ENCODE assay signal across 11 cellular contexts in the genomic region with DNA sequence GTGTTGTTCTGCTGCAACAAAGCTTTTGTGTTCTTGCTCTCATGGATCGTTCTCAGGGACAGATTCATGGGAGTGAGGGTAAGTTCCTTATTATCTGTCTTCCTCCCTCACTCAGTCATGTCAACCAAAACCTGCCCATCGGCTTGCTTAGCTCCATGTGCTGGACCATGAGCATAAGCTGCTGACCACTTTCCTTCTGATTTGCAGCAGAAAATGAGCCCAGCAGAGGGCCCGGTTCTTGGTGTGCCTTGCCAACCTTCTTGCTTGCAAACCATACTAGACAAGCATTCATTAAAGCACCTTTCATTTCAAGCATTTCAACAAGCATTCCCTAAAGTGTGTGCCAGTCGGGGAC.
DNase-seq lines count a peak whose midpoint lies in the region; ATAC-seq, FAIRE-seq and TF ChIP-seq lines count a peak whose summit lies in the region.
"Had no signal": no experiment of that assay in that cellular context is flagged by ENCODE, and none has a peak within 500 bp of the region (broad histone marks: within the 10 kb centered on the region; RNA-seq: fewer than 3 reads in every experiment).

No MANE protein-coding gene starts in this region.

- no peaks in the 10 kb centered on the region for H3K9me2 ChIP-seq in Loucy (replicated peaks; ENCODE audit: low read depth, low read length)
- H3K9me2 ChIP-seq: SK-N-SH had no signal

- CTCF ChIA-PET in K562 (lab: Yijun Ruan, JAX; ENCODE audit: low intra/inter-chr PET ratio) = interaction anchor here (0.6 to 2.2 kb wide), 4 partner anchors 154 to 1005 kb away, joined by 3 to 18 read pairs (median 9); no protein-coding TSS in a partner anchor

- no TSS peak for BruUV-seq in K562 (replicated peaks; lab: Mats Ljungman, UMichigan)

- no peak for FAIRE-seq in K562 (lab: Jason Lieb, UNC)
- FAIRE-seq: islet of Langerhans, RCC 7860 had no signal

- H4K20me1 ChIP-seq in Loucy (ENCODE audit: insufficient read depth, low read length, poor library complexity, severe bottlenecking) (no peaks in the 10 kb centered on the region), K562 (replicated peaks; ENCODE audit: control insufficient read depth, insufficient read depth, low read length) (peaks cover 3% of the 10 kb centered on the region; the same call in 1 of the 2 replicates)

- no peak overlapping the region for H3K4me3 ChIP-seq in Loucy (ENCODE audit: low read length, poor library complexity, severe bottlenecking)
- H3K4me3 ChIP-seq in K562 = no peak overlapping the region
- peak overlapping the region; percentile 56 for H3K4me3 ChIP-seq in thoracic aorta
- H3K4me3 ChIP-seq in MG63 = no peak overlapping the region

- H3K27ac ChIP-seq in K562 (ENCODE audit: extremely low read depth, low read depth, low read length) (no peak overlapping the region), thoracic aorta (peak overlapping the region; percentile 58 to 62)

- no peaks in the 10 kb centered on the region for H3F3A ChIP-seq in Loucy (ENCODE audit: low read depth)

- no peaks in the 10 kb centered on the region for H3K9me1 ChIP-seq in K562 (ENCODE audit: control insufficient read depth, insufficient read depth, low read length)

- TF ChIP-seq CTCF in Loucy (conservative IDR thresholded peaks at IDR 0.05; ENCODE audit: low read length) (no peak), K562 (IDR thresholded peaks at IDR 0.05 in 2 of 3, conservative IDR thresholded peaks at IDR 0.05 in 1 of 3; ENCODE audit: insufficient read depth in 2 of 3, low read depth in 1 of 3, low read length in 3 of 3) (no peak), thoracic aorta (IDR thresholded peaks at IDR 0.05) (no peak)

- H3K9ac ChIP-seq in Loucy (ENCODE audit: low read depth, low read length, poor library complexity, severe bottlenecking) = no peak overlapping the region
- H3K9ac ChIP-seq in K562 (ENCODE audit: insufficient read depth in 1 of 2, low read depth in 2 of 2, low read length in 2 of 2) = peak overlapping the region in 1 of 2 experiments; percentile 41; a peak in 1 of 4 replicates
- H3K9ac ChIP-seq: SK-N-SH had no signal

- TF ChIP-seq RAD21 in K562 (CRISPR knock-in tag; conservative IDR thresholded peaks at IDR 0.05 in 1 of 2, IDR thresholded peaks at IDR 0.05 in 1 of 2) = no peak

- ATAC-seq in K562 (peak; percentile 8; the same call in 2 of the 3 replicates), thoracic aorta (ENCODE audit: insufficient number of reproducible peaks, low FRiP score, low read depth) (no peak)

- H3K4me2 ChIP-seq in Loucy (ENCODE audit: low read depth, low read length, poor library complexity, severe bottlenecking) = no peak overlapping the region
- H3K4me2 ChIP-seq in K562 (ENCODE audit: insufficient read depth, low read length) = peak overlapping the region; percentile 42
- H3K4me2 ChIP-seq: SK-N-SH had no signal

- TF ChIP-seq EP300 in K562 (IDR thresholded peaks at IDR 0.05; ENCODE audit: low read length) = no peak

- in situ Hi-C loops in G401 (cut with HindIII; ENCODE audit: low sequenced_read_pairs) = no loop called here
- in situ Hi-C loops in K562 (cut with MboI) = no loop called here

- POLR2A ChIA-PET in K562 (lab: Yijun Ruan, JAX) = interaction anchor here (0.5 to 1.2 kb wide), 3 partner anchors 14 to 750 kb away, joined by 3 to 5 read pairs (median 3); no protein-coding TSS in a partner anchor

- intact Hi-C loops in K562 (cut with micrococcal nuclease) = loop anchor here (10.0 kb wide), 1 partner anchor 1004 kb away; no protein-coding TSS in a partner anchor

- peaks cover 15% of the 10 kb centered on the region for H3K4me1 ChIP-seq in Loucy (ENCODE audit: insufficient read depth, low read length, poor library complexity, severe bottlenecking)
- H3K4me1 ChIP-seq in K562 (replicated peaks in 1 of 2; ENCODE audit: control insufficient read depth in 2 of 2, insufficient read depth in 2 of 2, low read length in 2 of 2) = peaks cover 2 to 3% of the 10 kb centered on the region in 2 experiments; a peak in 2 of 5 replicates
- peaks cover 5 to 17% of the 10 kb centered on the region in 2 donors for H3K4me1 ChIP-seq in thoracic aorta (ENCODE audit: control insufficient read depth in 1 of 2, low read depth in 2 of 2)

- no peaks in the 10 kb centered on the region for H3K27me3 ChIP-seq in Loucy (ENCODE audit: insufficient read depth, low read length, poor library complexity, severe bottlenecking)
- H3K27me3 ChIP-seq in K562 (ENCODE audit: control insufficient read depth in 2 of 2, insufficient read depth in 2 of 2, low read length in 2 of 2) = peaks cover 30 to 48% of the 10 kb centered on the region in 2 experiments
- H3K27me3 ChIP-seq in thoracic aorta (replicated peaks; ENCODE audit: insufficient read depth) = no peaks in the 10 kb centered on the region
- H3K27me3 ChIP-seq in MG63 = no peaks in the 10 kb centered on the region; the same call in 1 of the 2 replicates

- H3K79me2 ChIP-seq in Loucy (ENCODE audit: insufficient read depth, low read length) (no peaks in the 10 kb centered on the region), K562 (ENCODE audit: control insufficient read depth, insufficient read depth, low read length) (no peaks in the 10 kb centered on the region)

- H3K9me3 ChIP-seq in Loucy (ENCODE audit: insufficient read depth, low read depth, low read length) (no peaks in the 10 kb centered on the region), K562 (replicated peaks; ENCODE audit: control insufficient read depth, insufficient read depth, low read depth, low read length) (no peaks in the 10 kb centered on the region), thoracic aorta (no peaks in the 10 kb centered on the region), MG63 (peaks cover 3% of the 10 kb centered on the region; the same call in 1 of the 2 replicates)
- H3K9me3 ChIP-seq: SK-N-SH had no signal

- TF ChIP-seq POLR2A in K562 (conservative IDR thresholded peaks at IDR 0.05) = no peak

- 3% methylated on average over 4 of the region's 4 CpGs for WGBS in K562 (ENCODE audit: insufficient coverage, low coverage, missing lambda C conversion rate)

- H2AFZ ChIP-seq in Loucy (ENCODE audit: low read length) (0 out of 2 replicates have a peak overlapping the region, but pooled peaks have one; percentile 69), K562 (ENCODE audit: low read depth, low read length) (peak overlapping the region; percentile 69)

- H3K36me3 ChIP-seq in Loucy (ENCODE audit: insufficient read depth, low read length) = no peaks in the 10 kb centered on the region
- H3K36me3 ChIP-seq in K562 (ENCODE audit: control insufficient read depth, insufficient read depth, low read length) = no peaks in the 10 kb centered on the region
- H3K36me3 ChIP-seq in thoracic aorta = no peaks in the 10 kb centered on the region
- H3K36me3 ChIP-seq in MG63 = no peaks in the 10 kb centered on the region

- peak; percentile 44 for DNase-seq in G401 (ENCODE audit: low spot score)
- DNase-seq in K562 (ENCODE audit: extremely low read depth in 1 of 4, low spot score in 3 of 4) = no peak
- no peak for DNase-seq in thoracic aorta (ENCODE audit: low spot score)
- DNase-seq in activated CD8-positive, alpha-beta memory T cell treated with anti-CD3 and anti-CD28 coated beads for 24 hours = no peak
- DNase-seq in MG63 = no peak
- DNase-seq in NCI-H82 treated with DMSO at 0.1 percent for 48 hours (lab: John Stamatoyannopoulos, UW; ENCODE audit: unreplicated experiment) = no peak
- DNase-seq: foreskin melanocyte had no signal

TF ChIP-seq in K562, 482 proteins besides CTCF, POLR2A, EP300 and RAD21:
- no peak for TF ChIP-seq CBX2 (IDR thresholded peaks at IDR 0.05; ENCODE audit: insufficient read depth, low read length, poor library complexity, severe bottlenecking)
- no peak for TF ChIP-seq ZNF184 (CRISPR knock-in tag; IDR thresholded peaks at IDR 0.05)
- no peak for TF ChIP-seq ZNF561 (CRISPR knock-in tag; conservative IDR thresholded peaks at IDR 0.05)
- TF ChIP-seq ZBTB7A (IDR thresholded peaks at IDR 0.05; ENCODE audit: borderline replicate concordance, control insufficient read depth, low read depth, low read length) = no peak
- TF ChIP-seq DDX20 (tag; IDR thresholded peaks at IDR 0.05; ENCODE audit: low read depth) = no peak
- no peak for TF ChIP-seq NCOR1 (IDR thresholded peaks at IDR 0.05)
- TF ChIP-seq HDGF (IDR thresholded peaks at IDR 0.05) = no peak
- TF ChIP-seq ZNF695 (CRISPR knock-in tag; IDR thresholded peaks at IDR 0.05) = no peak
- TF ChIP-seq C11orf30 (IDR thresholded peaks at IDR 0.05; ENCODE audit: low read depth) = no peak
- TF ChIP-seq RBM34 (IDR thresholded peaks at IDR 0.05; ENCODE audit: borderline replicate concordance, insufficient read depth, low read length) = no peak
TF ChIP-seq in K562: peak in this region for 0.
